ENCODE assay signal across 17 cellular contexts in genomic region chr18:66838340-66838987, GRCh38.
A peak's percentile ranks its signal among the peaks of the same experiment; 100 is the strongest.
DNase-seq lines count a peak whose midpoint lies in the region; ATAC-seq, FAIRE-seq and TF ChIP-seq lines count a peak whose summit lies in the region.
"Had no signal": no experiment of that assay in that cellular context is flagged by ENCODE, and none has a peak within 500 bp of the region (broad histone marks: within the 10 kb centered on the region; RNA-seq: fewer than 3 reads in every experiment).

No MANE protein-coding gene starts in this region.

- no peaks in the 10 kb centered on the region for H4K20me1 ChIP-seq in GM23338 (replicated peaks; ENCODE audit: insufficient read depth)

- 66 to 89% (median 79%) methylated on average over 3 to 4 of the region's 4 CpGs for WGBS in spleen, 5 donors

- TF ChIP-seq POLR2A in spleen (IDR thresholded peaks at IDR 0.05): no peak

- peak; percentile 84 for FAIRE-seq in bronchial epithelial cell (lab: Jason Lieb, UNC)

- no peaks in the 10 kb centered on the region for H3K9me2 ChIP-seq in GM23338 (ENCODE audit: insufficient read depth)

- H3K27ac Mint-ChIP-seq in GM23338 (peak overlapping the region; percentile 12; the same call in 1 of the 2 replicates), T-cell (no peak overlapping the region)
- H3K27ac Mint-ChIP-seq: CD4-positive, CD25-positive, alpha-beta regulatory T cell had no signal

- POLR2A ChIA-PET in T-cell (lab: Charles Lee): no interaction called here

- H3K4me2 ChIP-seq in GM23338: no peak overlapping the region

- H3K4me1 Mint-ChIP-seq in GM23338 (no peaks in the 10 kb centered on the region), T-cell (no peaks in the 10 kb centered on the region)
- H3K4me1 Mint-ChIP-seq: CD4-positive, CD25-positive, alpha-beta regulatory T cell had no signal

- H2AFZ ChIP-seq in GM23338: no peak overlapping the region
- H2AFZ ChIP-seq: GM23248 had no signal

- H3K4me3 ChIP-seq in GM23338 (no peak overlapping the region), bronchial epithelial cell (ENCODE audit: low read depth, low read length) (peak overlapping the region; percentile 14), spleen (no peak overlapping the region), foreskin fibroblast (ENCODE audit: low read depth in 1 of 2, low read length in 2 of 2) (no peak overlapping the region)
- H3K4me3 ChIP-seq: GM23248 had no signal

- intact Hi-C loops in spleen (cut with DNase I; ENCODE audit: low total_unique reads): no loop called here

- no peaks in the 10 kb centered on the region for H3K79me2 ChIP-seq in GM23338 (replicated peaks; ENCODE audit: insufficient read depth)

- H3K4me3 Mint-ChIP-seq in GM23338 (no peak overlapping the region), T-cell (no peak overlapping the region)
- H3K4me3 Mint-ChIP-seq: CD4-positive, CD25-positive, alpha-beta regulatory T cell had no signal

- CTCF ChIA-PET in T-cell (lab: Charles Lee): no interaction called here

- H3K36me3 ChIP-seq in GM23338 (ENCODE audit: insufficient read depth) (no peaks in the 10 kb centered on the region), bronchial epithelial cell (ENCODE audit: control insufficient read depth, insufficient read depth, low read length) (no peaks in the 10 kb centered on the region), spleen (no peaks in the 10 kb centered on the region)

- H3F3A ChIP-seq in GM23338 (replicated peaks; ENCODE audit: low read depth): no peaks in the 10 kb centered on the region

- DNase-seq in GM23338 (ENCODE audit: low spot score) (no peak), HT1080 (ENCODE audit: low read depth) (peak; percentile 37), bronchial epithelial cell (ENCODE audit: low read depth) (peak; percentile 98), spleen (peak; percentile 28), T-cell (no peak), foreskin fibroblast (no peak)
- DNase-seq: Caco-2; CD4-positive, CD25-positive, alpha-beta regulatory T cell; DMS153; GM23248; KBM-7; NCI-H1436; NCI-H2029; NCI-H2171; NCI-H446; NCI-H69 had no signal

- no peak for TF ChIP-seq CTCF in GM23338 (conservative IDR thresholded peaks at IDR 0.05; ENCODE audit: low read depth in 2 of 2)
- no peak for TF ChIP-seq CTCF in bronchial epithelial cell (IDR thresholded peaks at IDR 0.05; ENCODE audit: insufficient read depth, low read length, severe bottlenecking)
- TF ChIP-seq CTCF in spleen (IDR thresholded peaks at IDR 0.05 in 8 of 11, conservative IDR thresholded peaks at IDR 0.05 in 3 of 11): no peak
- TF ChIP-seq CTCF in foreskin fibroblast (IDR thresholded peaks at IDR 0.05; ENCODE audit: low read depth, low read length): no peak

- no peaks in the 10 kb centered on the region for H3K4me1 ChIP-seq in GM23338 (ENCODE audit: insufficient read depth)
- no peaks in the 10 kb centered on the region for H3K4me1 ChIP-seq in spleen
- H3K4me1 ChIP-seq: Caco-2 had no signal

- no peak for ATAC-seq in GM23338
- ATAC-seq in T-cell (replicated peaks in 1 of 4): no peak
- no peak for ATAC-seq in GM18520 (IDR thresholded peaks at IDR 0.05; ENCODE audit: unreplicated experiment)

- no peaks in the 10 kb centered on the region for H3K27me3 ChIP-seq in GM23338 (ENCODE audit: insufficient read depth)
- no peaks in the 10 kb centered on the region for H3K27me3 ChIP-seq in bronchial epithelial cell (ENCODE audit: control insufficient read depth, insufficient read depth, low read length)
- H3K27me3 ChIP-seq in spleen (replicated peaks in 1 of 7): no peaks in the 10 kb centered on the region

- no peaks in the 10 kb centered on the region for H3K9me3 Mint-ChIP-seq in GM23338
- H3K9me3 Mint-ChIP-seq in T-cell: peaks cover 0 to 13% (median 5%) of the 10 kb centered on the region in 3 donors

- no peaks in the 10 kb centered on the region for H3K36me3 Mint-ChIP-seq in GM23338 (ENCODE audit: low read depth)
- H3K36me3 Mint-ChIP-seq in T-cell: no peaks in the 10 kb centered on the region
- H3K36me3 Mint-ChIP-seq: CD4-positive, CD25-positive, alpha-beta regulatory T cell had no signal

- no peaks in the 10 kb centered on the region for H3K27me3 Mint-ChIP-seq in GM23338 (ENCODE audit: insufficient read depth, low read depth, poor library complexity)
- H3K27me3 Mint-ChIP-seq in T-cell: no peaks in the 10 kb centered on the region
- H3K27me3 Mint-ChIP-seq: CD4-positive, CD25-positive, alpha-beta regulatory T cell had no signal

- no peak overlapping the region for H3K27ac ChIP-seq in GM23338 (ENCODE audit: low read depth)
- H3K27ac ChIP-seq in spleen: no peak overlapping the region
- H3K27ac ChIP-seq: GM23248 had no signal

- H3K9me3 ChIP-seq in spleen: peaks cover 0 to 5% (median 0%) of the 10 kb centered on the region in 8 donors
- H3K9me3 ChIP-seq: Caco-2 had no signal

TF ChIP-seq in GM23338, 12 proteins besides CTCF, POLR2A, EP300 and RAD21 (continues in another document):
- TF ChIP-seq ZNF114 (CRISPR knock-in tag; IDR thresholded peaks at IDR 0.05) (no peak), JUNB (IDR thresholded peaks at IDR 0.05; ENCODE audit: unreplicated experiment) (no peak), ZNF331 (CRISPR knock-in tag; IDR thresholded peaks at IDR 0.05; ENCODE audit: low read depth) (no peak), POLR2AphosphoS5 (IDR thresholded peaks at IDR 0.05; ENCODE audit: low read depth) (no peak), STAT1 (IDR thresholded peaks at IDR 0.05; ENCODE audit: unreplicated experiment) (no peak), EZH2 (IDR thresholded peaks at IDR 0.05; ENCODE audit: low read depth, unreplicated experiment) (no peak), ETS1 (IDR thresholded peaks at IDR 0.05) (no peak), EZH2phosphoT487 (IDR thresholded peaks at IDR 0.05; ENCODE audit: unreplicated experiment) (no peak)
- TF ChIP-seq, protein P1, sequence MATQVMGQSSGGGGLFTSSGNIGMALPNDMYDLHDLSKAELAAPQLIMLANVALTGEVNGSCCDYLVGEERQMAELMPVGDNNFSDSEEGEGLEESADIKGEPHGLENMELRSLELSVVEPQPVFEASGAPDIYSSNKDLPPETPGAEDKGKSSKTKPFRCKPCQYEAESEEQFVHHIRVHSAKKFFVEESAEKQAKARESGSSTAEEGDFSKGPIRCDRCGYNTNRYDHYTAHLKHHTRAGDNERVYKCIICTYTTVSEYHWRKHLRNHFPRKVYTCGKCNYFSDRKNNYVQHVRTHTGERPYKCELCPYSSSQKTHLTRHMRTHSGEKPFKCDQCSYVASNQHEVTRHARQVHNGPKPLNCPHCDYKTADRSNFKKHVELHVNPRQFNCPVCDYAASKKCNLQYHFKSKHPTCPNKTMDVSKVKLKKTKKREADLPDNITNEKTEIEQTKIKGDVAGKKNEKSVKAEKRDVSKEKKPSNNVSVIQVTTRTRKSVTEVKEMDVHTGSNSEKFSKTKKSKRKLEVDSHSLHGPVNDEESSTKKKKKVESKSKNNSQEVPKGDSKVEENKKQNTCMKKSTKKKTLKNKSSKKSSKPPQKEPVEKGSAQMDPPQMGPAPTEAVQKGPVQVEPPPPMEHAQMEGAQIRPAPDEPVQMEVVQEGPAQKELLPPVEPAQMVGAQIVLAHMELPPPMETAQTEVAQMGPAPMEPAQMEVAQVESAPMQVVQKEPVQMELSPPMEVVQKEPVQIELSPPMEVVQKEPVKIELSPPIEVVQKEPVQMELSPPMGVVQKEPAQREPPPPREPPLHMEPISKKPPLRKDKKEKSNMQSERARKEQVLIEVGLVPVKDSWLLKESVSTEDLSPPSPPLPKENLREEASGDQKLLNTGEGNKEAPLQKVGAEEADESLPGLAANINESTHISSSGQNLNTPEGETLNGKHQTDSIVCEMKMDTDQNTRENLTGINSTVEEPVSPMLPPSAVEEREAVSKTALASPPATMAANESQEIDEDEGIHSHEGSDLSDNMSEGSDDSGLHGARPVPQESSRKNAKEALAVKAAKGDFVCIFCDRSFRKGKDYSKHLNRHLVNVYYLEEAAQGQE (IDR thresholded peaks at IDR 0.05; ENCODE audit: unreplicated experiment): no peak

Comparison
In these comparisons a context has a peak if more than half of its experiments do, and no peak if none do; other contexts are left out.
1. DNase-seq: peak in HT1080 (single experiment), bronchial epithelial cell (single experiment) and spleen (single experiment); none in GM23338 (single experiment), T-cell (0 of 34) and foreskin fibroblast (0 of 2).